In the genomic region with DNA sequence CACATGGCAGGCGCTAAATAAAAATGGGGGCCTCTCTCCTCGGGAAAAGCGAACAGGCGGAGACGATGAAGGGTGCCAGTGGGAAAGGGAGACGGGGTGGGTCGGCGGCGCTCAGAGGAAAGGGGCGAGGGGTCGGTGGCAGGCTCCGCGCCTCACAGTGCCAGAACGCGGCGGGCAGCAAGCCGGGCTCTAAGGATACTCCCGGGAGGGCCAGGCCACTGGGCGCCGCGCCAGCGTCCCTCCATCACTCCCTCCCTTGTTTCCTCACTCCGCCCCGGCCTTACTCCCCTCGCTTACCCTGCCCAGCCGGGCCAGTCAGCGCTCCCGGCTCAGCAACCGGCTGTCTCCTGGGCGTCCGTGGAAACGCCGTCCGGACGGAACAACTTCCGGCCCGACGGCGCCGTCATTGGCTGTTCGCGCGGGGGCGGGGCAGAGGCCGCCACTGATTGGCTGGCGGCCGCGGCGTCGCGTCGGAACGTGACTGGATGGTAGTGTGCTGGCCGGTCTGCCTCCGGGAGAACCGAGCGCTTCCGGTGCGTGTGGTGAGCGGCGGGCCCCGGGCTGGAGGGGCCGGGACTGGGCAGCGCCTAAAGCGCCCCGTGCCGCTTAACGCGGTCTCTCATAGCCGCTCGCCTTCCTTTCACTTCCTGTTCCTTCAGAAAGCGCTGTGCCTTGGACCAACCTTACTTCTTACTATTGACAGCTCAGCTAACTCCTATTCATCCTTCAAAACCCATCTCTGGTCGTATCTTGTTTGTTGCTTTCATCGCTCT, we compare ENCODE assay signal across 1 cellular context.
A peak's percentile ranks its signal among the peaks of the same experiment; 100 is the strongest.
TF ChIP-seq lines count a peak whose summit lies in the region.

A gene (plus strand): TSS at position 523 of the 773 bp plus-strand sequence.

TF ChIP-seq in HEK293, 187 proteins besides CTCF, POLR2A, EP300 and RAD21 (continued from another document and continues in another):
- TF ChIP-seq, protein P1, sequence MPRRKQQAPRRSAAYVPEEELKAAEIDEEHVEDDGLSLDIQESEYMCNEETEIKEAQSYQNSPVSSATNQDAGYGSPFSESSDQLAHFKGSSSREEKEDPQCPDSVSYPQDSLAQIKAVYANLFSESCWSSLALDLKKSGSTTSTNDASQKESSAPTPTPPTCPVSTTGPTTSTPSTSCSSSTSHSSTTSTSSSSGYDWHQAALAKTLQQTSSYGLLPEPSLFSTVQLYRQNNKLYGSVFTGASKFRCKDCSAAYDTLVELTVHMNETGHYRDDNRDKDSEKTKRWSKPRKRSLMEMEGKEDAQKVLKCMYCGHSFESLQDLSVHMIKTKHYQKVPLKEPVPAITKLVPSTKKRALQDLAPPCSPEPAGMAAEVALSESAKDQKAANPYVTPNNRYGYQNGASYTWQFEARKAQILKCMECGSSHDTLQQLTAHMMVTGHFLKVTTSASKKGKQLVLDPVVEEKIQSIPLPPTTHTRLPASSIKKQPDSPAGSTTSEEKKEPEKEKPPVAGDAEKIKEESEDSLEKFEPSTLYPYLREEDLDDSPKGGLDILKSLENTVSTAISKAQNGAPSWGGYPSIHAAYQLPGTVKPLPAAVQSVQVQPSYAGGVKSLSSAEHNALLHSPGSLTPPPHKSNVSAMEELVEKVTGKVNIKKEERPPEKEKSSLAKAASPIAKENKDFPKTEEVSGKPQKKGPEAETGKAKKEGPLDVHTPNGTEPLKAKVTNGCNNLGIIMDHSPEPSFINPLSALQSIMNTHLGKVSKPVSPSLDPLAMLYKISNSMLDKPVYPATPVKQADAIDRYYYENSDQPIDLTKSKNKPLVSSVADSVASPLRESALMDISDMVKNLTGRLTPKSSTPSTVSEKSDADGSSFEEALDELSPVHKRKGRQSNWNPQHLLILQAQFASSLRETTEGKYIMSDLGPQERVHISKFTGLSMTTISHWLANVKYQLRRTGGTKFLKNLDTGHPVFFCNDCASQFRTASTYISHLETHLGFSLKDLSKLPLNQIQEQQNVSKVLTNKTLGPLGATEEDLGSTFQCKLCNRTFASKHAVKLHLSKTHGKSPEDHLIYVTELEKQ (tag by site-specific recombination; IDR thresholded peaks at IDR 0.05; ENCODE audit: borderline replicate concordance) = peak; percentile 30; the same call in 1 of the 2 replicates
- no peak for TF ChIP-seq ZNF514 (tag by site-specific recombination; IDR thresholded peaks at IDR 0.05)
- no peak for TF ChIP-seq ZNF544 (tag by site-specific recombination; IDR thresholded peaks at IDR 0.05)
- no peak for TF ChIP-seq ZNF202 (tag by site-specific recombination; IDR thresholded peaks at IDR 0.05; ENCODE audit: borderline replicate concordance)
- TF ChIP-seq ZNF366 (tag by site-specific recombination; conservative IDR thresholded peaks at IDR 0.05) = peak; percentile 88
- TF ChIP-seq, protein P2, sequence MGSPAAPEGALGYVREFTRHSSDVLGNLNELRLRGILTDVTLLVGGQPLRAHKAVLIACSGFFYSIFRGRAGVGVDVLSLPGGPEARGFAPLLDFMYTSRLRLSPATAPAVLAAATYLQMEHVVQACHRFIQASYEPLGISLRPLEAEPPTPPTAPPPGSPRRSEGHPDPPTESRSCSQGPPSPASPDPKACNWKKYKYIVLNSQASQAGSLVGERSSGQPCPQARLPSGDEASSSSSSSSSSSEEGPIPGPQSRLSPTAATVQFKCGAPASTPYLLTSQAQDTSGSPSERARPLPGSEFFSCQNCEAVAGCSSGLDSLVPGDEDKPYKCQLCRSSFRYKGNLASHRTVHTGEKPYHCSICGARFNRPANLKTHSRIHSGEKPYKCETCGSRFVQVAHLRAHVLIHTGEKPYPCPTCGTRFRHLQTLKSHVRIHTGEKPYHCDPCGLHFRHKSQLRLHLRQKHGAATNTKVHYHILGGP (tag by site-specific recombination; IDR thresholded peaks at IDR 0.05) = no peak
- no peak for TF ChIP-seq ZNF670 (tag by site-specific recombination; IDR thresholded peaks at IDR 0.05; ENCODE audit: low read depth)
- TF ChIP-seq, protein P3, sequence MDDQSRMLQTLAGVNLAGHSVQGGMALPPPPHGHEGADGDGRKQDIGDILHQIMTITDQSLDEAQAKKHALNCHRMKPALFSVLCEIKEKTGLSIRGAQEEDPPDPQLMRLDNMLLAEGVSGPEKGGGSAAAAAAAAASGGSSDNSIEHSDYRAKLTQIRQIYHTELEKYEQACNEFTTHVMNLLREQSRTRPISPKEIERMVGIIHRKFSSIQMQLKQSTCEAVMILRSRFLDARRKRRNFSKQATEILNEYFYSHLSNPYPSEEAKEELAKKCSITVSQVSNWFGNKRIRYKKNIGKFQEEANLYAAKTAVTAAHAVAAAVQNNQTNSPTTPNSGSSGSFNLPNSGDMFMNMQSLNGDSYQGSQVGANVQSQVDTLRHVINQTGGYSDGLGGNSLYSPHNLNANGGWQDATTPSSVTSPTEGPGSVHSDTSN (CRISPR knock-in tag; IDR thresholded peaks at IDR 0.05) = 0 out of 2 replicates have a peak, but pooled peaks have one; percentile 71
- TF ChIP-seq ZNF174 (tag by site-specific recombination; IDR thresholded peaks at IDR 0.05) = no peak
- TF ChIP-seq SP2 (tag by site-specific recombination; IDR thresholded peaks at IDR 0.05) = peak; percentile 100
- peak; percentile 77 for TF ChIP-seq ZBTB8A (tag by site-specific recombination; IDR thresholded peaks at IDR 0.05)
- peak; percentile 31; the same call in 1 of the 2 replicates for TF ChIP-seq REPIN1 (tag by site-specific recombination; IDR thresholded peaks at IDR 0.05; ENCODE audit: low read depth)
- TF ChIP-seq SETDB1 (IDR thresholded peaks at IDR 0.05; ENCODE audit: insufficient read length, low read length) = no peak
- 0 out of 2 replicates have a peak, but pooled peaks have one; percentile 6 for TF ChIP-seq ZNF792 (tag by site-specific recombination; IDR thresholded peaks at IDR 0.05)
- no peak; the same call in 1 of the 2 replicates for TF ChIP-seq GLI4 (tag by site-specific recombination; IDR thresholded peaks at IDR 0.05)
- no peak for TF ChIP-seq ZNF23 (tag by site-specific recombination; IDR thresholded peaks at IDR 0.05; ENCODE audit: borderline replicate concordance)
- no peak for TF ChIP-seq ZNF169 (tag by site-specific recombination; IDR thresholded peaks at IDR 0.05)
- peak; percentile 67; the same call in 1 of the 2 replicates for TF ChIP-seq EGR2 (tag by site-specific recombination; IDR thresholded peaks at IDR 0.05; ENCODE audit: low read depth)
- TF ChIP-seq ZNF221 (tag by site-specific recombination; IDR thresholded peaks at IDR 0.05; ENCODE audit: borderline replicate concordance) = no peak
- TF ChIP-seq ZNF791 (tag by site-specific recombination; IDR thresholded peaks at IDR 0.05) = no peak
- TF ChIP-seq, protein P4, sequence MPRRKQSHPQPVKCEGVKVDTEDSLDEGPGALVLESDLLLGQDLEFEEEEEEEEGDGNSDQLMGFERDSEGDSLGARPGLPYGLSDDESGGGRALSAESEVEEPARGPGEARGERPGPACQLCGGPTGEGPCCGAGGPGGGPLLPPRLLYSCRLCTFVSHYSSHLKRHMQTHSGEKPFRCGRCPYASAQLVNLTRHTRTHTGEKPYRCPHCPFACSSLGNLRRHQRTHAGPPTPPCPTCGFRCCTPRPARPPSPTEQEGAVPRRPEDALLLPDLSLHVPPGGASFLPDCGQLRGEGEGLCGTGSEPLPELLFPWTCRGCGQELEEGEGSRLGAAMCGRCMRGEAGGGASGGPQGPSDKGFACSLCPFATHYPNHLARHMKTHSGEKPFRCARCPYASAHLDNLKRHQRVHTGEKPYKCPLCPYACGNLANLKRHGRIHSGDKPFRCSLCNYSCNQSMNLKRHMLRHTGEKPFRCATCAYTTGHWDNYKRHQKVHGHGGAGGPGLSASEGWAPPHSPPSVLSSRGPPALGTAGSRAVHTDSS (tag by site-specific recombination; IDR thresholded peaks at IDR 0.05) = no peak
- no peak for TF ChIP-seq ZNF266 (tag by site-specific recombination; IDR thresholded peaks at IDR 0.05; ENCODE audit: low read depth)
- no peak for TF ChIP-seq ZNF837 (tag by site-specific recombination; IDR thresholded peaks at IDR 0.05)
- no peak for TF ChIP-seq ZNF426 (tag by site-specific recombination; IDR thresholded peaks at IDR 0.05)
- TF ChIP-seq, protein P5, sequence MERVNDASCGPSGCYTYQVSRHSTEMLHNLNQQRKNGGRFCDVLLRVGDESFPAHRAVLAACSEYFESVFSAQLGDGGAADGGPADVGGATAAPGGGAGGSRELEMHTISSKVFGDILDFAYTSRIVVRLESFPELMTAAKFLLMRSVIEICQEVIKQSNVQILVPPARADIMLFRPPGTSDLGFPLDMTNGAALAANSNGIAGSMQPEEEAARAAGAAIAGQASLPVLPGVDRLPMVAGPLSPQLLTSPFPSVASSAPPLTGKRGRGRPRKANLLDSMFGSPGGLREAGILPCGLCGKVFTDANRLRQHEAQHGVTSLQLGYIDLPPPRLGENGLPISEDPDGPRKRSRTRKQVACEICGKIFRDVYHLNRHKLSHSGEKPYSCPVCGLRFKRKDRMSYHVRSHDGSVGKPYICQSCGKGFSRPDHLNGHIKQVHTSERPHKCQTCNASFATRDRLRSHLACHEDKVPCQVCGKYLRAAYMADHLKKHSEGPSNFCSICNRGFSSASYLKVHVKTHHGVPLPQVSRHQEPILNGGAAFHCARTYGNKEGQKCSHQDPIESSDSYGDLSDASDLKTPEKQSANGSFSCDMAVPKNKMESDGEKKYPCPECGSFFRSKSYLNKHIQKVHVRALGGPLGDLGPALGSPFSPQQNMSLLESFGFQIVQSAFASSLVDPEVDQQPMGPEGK (tag by site-specific recombination; IDR thresholded peaks at IDR 0.05) = peak; percentile 78
- TF ChIP-seq ZNF629 (tag by site-specific recombination; IDR thresholded peaks at IDR 0.05) = peak; percentile 78
- TF ChIP-seq ZFP69B (tag by site-specific recombination; IDR thresholded peaks at IDR 0.05) = peak; percentile 81
- TF ChIP-seq KLF9 (tag by site-specific recombination; IDR thresholded peaks at IDR 0.05; ENCODE audit: low read depth) = peak; percentile 87; the same call in 1 of the 2 replicates
- TF ChIP-seq ZNF2 (tag by site-specific recombination; IDR thresholded peaks at IDR 0.05) = peak; percentile 77; the same call in 1 of the 2 replicates
- no peak for TF ChIP-seq HOXA7 (CRISPR knock-in tag; IDR thresholded peaks at IDR 0.05; ENCODE audit: borderline replicate concordance)
- peak; percentile 76; the same call in 1 of the 2 replicates for TF ChIP-seq ZNF76 (tag by site-specific recombination; IDR thresholded peaks at IDR 0.05; ENCODE audit: borderline replicate concordance, low read depth)
- peak; percentile 93 for TF ChIP-seq KLF8 (tag by site-specific recombination; IDR thresholded peaks at IDR 0.05)
- TF ChIP-seq, protein P6, sequence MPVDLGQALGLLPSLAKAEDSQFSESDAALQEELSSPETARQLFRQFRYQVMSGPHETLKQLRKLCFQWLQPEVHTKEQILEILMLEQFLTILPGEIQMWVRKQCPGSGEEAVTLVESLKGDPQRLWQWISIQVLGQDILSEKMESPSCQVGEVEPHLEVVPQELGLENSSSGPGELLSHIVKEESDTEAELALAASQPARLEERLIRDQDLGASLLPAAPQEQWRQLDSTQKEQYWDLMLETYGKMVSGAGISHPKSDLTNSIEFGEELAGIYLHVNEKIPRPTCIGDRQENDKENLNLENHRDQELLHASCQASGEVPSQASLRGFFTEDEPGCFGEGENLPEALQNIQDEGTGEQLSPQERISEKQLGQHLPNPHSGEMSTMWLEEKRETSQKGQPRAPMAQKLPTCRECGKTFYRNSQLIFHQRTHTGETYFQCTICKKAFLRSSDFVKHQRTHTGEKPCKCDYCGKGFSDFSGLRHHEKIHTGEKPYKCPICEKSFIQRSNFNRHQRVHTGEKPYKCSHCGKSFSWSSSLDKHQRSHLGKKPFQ (tag by site-specific recombination; IDR thresholded peaks at IDR 0.05) = no peak
- TF ChIP-seq ZNF596 (tag by site-specific recombination; IDR thresholded peaks at IDR 0.05) = no peak
- TF ChIP-seq, protein P7, sequence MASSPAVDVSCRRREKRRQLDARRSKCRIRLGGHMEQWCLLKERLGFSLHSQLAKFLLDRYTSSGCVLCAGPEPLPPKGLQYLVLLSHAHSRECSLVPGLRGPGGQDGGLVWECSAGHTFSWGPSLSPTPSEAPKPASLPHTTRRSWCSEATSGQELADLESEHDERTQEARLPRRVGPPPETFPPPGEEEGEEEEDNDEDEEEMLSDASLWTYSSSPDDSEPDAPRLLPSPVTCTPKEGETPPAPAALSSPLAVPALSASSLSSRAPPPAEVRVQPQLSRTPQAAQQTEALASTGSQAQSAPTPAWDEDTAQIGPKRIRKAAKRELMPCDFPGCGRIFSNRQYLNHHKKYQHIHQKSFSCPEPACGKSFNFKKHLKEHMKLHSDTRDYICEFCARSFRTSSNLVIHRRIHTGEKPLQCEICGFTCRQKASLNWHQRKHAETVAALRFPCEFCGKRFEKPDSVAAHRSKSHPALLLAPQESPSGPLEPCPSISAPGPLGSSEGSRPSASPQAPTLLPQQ (tag by site-specific recombination; IDR thresholded peaks at IDR 0.05) = peak; percentile 88
- TF ChIP-seq, protein P8, sequence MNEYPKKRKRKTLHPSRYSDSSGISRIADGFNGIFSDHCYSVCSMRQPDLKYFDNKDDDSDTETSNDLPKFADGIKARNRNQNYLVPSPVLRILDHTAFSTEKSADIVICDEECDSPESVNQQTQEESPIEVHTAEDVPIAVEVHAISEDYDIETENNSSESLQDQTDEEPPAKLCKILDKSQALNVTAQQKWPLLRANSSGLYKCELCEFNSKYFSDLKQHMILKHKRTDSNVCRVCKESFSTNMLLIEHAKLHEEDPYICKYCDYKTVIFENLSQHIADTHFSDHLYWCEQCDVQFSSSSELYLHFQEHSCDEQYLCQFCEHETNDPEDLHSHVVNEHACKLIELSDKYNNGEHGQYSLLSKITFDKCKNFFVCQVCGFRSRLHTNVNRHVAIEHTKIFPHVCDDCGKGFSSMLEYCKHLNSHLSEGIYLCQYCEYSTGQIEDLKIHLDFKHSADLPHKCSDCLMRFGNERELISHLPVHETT (tag by site-specific recombination; IDR thresholded peaks at IDR 0.05) = peak; percentile 92
- peak; percentile 75 for TF ChIP-seq YY2 (tag by site-specific recombination; IDR thresholded peaks at IDR 0.05)
- no peak for TF ChIP-seq ZNF214 (tag by site-specific recombination; IDR thresholded peaks at IDR 0.05; ENCODE audit: borderline replicate concordance)
- TF ChIP-seq, protein P9, sequence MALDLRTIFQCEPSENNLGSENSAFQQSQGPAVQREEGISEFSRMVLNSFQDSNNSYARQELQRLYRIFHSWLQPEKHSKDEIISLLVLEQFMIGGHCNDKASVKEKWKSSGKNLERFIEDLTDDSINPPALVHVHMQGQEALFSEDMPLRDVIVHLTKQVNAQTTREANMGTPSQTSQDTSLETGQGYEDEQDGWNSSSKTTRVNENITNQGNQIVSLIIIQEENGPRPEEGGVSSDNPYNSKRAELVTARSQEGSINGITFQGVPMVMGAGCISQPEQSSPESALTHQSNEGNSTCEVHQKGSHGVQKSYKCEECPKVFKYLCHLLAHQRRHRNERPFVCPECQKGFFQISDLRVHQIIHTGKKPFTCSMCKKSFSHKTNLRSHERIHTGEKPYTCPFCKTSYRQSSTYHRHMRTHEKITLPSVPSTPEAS (tag by site-specific recombination; IDR thresholded peaks at IDR 0.05) = no peak
- peak; percentile 55; the same call in 1 of the 2 replicates for TF ChIP-seq ZSCAN30 (tag by site-specific recombination; IDR thresholded peaks at IDR 0.05)
- TF ChIP-seq ZNF571 (tag by site-specific recombination; IDR thresholded peaks at IDR 0.05) = no peak
- TF ChIP-seq ZFP3 (tag by site-specific recombination; IDR thresholded peaks at IDR 0.05; ENCODE audit: low read depth) = peak; percentile 100
